Comparison of ENCODE assay signal across 9 cellular contexts in genomic region chr6:75201901-75202672, GRCh38. TPM values are rescaled to one million over a fixed set of nuclear protein-coding genes. Genes with fewer than 3 reads are reported as not detected.
A peak's percentile ranks its signal among the peaks of the same experiment; 100 is the strongest.
DNase-seq lines count a peak whose midpoint lies in the region; ATAC-seq, FAIRE-seq and TF ChIP-seq lines count a peak whose summit lies in the region.
"Had no signal": no experiment of that assay in that cellular context is flagged by ENCODE, and none has a peak within 500 bp of the region (broad histone marks: within the 10 kb centered on the region; RNA-seq: fewer than 3 reads in every experiment).

No MANE protein-coding gene starts in this region.

- H2AK5ac ChIP-seq in mesenchymal stem cell (ENCODE audit: low read length, severe bottlenecking), result peak overlapping the region; percentile 71

- H3K4me2 ChIP-seq in mesenchymal stem cell (ENCODE audit: low read length, poor library complexity, severe bottlenecking), result peak overlapping the region; percentile 60

- H3K23ac ChIP-seq in mesenchymal stem cell (ENCODE audit: low read length in 2 of 2), result peak overlapping the region in 1 of 2 experiments; percentile 17

- H4K8ac ChIP-seq in mesenchymal stem cell (ENCODE audit: low read length), result peak overlapping the region; percentile 33

- peak; percentile 38 for ATAC-seq in HG02759 (IDR thresholded peaks at IDR 0.05; ENCODE audit: unreplicated experiment)

- peak overlapping the region; percentile 97 for H3K4me3 ChIP-seq in AG04450 (ENCODE audit: low read depth, low read length)
- H3K4me3 ChIP-seq in coronary artery, result peak overlapping the region; percentile 59
- peak overlapping the region; percentile 45 to 96 for H3K4me3 ChIP-seq in mesenchymal stem cell (ENCODE audit: insufficient read depth in 1 of 2, low read depth in 1 of 2, low read length in 2 of 2)
- no peak overlapping the region for H3K4me3 ChIP-seq in small intestine (ENCODE audit: low read depth in 1 of 2, low read length in 2 of 2)
- H3K4me3 ChIP-seq in adrenal gland, result peak overlapping the region in 1 of 4 donors; percentile 22

- 9% methylated on average over 46 of the region's 46 CpGs for WGBS in mesenchymal stem cell
- WGBS in small intestine, 3 donors, result 11 to 18% (median 17%) methylated on average over 46 of the region's 46 CpGs
- 6 to 17% (median 9%) methylated on average over 17 to 46 of the region's 46 CpGs for WGBS in adrenal gland, 4 donors

- peak overlapping the region; percentile 52 for H3K27ac ChIP-seq in AG04450 (ENCODE audit: low read depth, low read length)
- H3K27ac ChIP-seq in coronary artery, result peak overlapping the region; percentile 33 to 68
- peak overlapping the region; percentile 61 for H3K27ac ChIP-seq in mesenchymal stem cell (ENCODE audit: low read length, poor library complexity, severe bottlenecking)
- peak overlapping the region in 1 of 2 donors; percentile 32 for H3K27ac ChIP-seq in small intestine (ENCODE audit: low read depth in 1 of 2, low read length in 1 of 2)
- H3K27ac ChIP-seq in adrenal gland, result peak overlapping the region in 2 of 5 donors; percentile 59 to 64
- H3K27ac ChIP-seq: neutrophil had no signal

- no peaks in the 10 kb centered on the region for H3K27me3 ChIP-seq in AG04450 (ENCODE audit: control insufficient read depth, insufficient read depth, low read length)
- no peaks in the 10 kb centered on the region for H3K27me3 ChIP-seq in mesenchymal stem cell (ENCODE audit: control insufficient read depth in 1 of 2, insufficient read depth in 1 of 2, low read length in 2 of 2)
- H3K27me3 ChIP-seq in small intestine (ENCODE audit: control insufficient read depth in 2 of 2, insufficient read depth in 2 of 2, low read length in 2 of 2), result peaks cover 4 to 9% of the 10 kb centered on the region in 2 donors
- peaks cover 38% of the 10 kb centered on the region for H3K27me3 ChIP-seq in adrenal gland

- DNase-seq in AG04450 (ENCODE audit: low read depth, low spot score), result no peak
- DNase-seq in coronary artery (ENCODE audit: low spot score), result no peak
- DNase-seq in mesenchymal stem cell, result peak; percentile 62
- DNase-seq in small intestine, result no peak
- no peak for DNase-seq in adrenal gland
- no peak for DNase-seq in activated CD4-positive, alpha-beta T cell treated with anti-CD3 and anti-CD28 coated beads for 1 hour
- no peak for DNase-seq in AML-193 (lab: John Stamatoyannopoulos, UW)

- H2BK120ac ChIP-seq in mesenchymal stem cell (ENCODE audit: low read depth, low read length), result peak overlapping the region; percentile 79

- no peaks in the 10 kb centered on the region; the same call in 1 of the 2 replicates for H3K9me3 ChIP-seq in AG04450 (ENCODE audit: control insufficient read depth, insufficient read depth, low read length)
- H3K9me3 ChIP-seq in mesenchymal stem cell (ENCODE audit: control insufficient read depth, low read length), result no peaks in the 10 kb centered on the region
- H3K9me3 ChIP-seq in small intestine (ENCODE audit: control insufficient read depth, low read depth), result no peaks in the 10 kb centered on the region
- no peaks in the 10 kb centered on the region for H3K9me3 ChIP-seq in adrenal gland (replicated peaks in 1 of 3)
- H3K9me3 ChIP-seq: neutrophil had no signal

- peak overlapping the region; percentile 12 to 66 for H2BK12ac ChIP-seq in mesenchymal stem cell (ENCODE audit: low read length in 2 of 2)

- H2AFZ ChIP-seq in mesenchymal stem cell (ENCODE audit: low read depth, low read length), result peak overlapping the region; percentile 11

- peak overlapping the region; percentile 95 for H3K9ac ChIP-seq in mesenchymal stem cell (ENCODE audit: low read length)

- POLR2A ChIA-PET in AG04450 (lab: Yijun Ruan, JAX), result no interaction called here

- no peak for TF ChIP-seq POLR2A in adrenal gland (IDR thresholded peaks at IDR 0.05)

- H3K14ac ChIP-seq in mesenchymal stem cell (ENCODE audit: low read length in 2 of 2), result no peak overlapping the region

- H3K4me1 ChIP-seq in mesenchymal stem cell (ENCODE audit: control insufficient read depth, insufficient read depth, low read depth, low read length), result peaks cover 15% of the 10 kb centered on the region
- H3K4me1 ChIP-seq in small intestine (ENCODE audit: control insufficient read depth in 2 of 2, insufficient read depth in 1 of 2, low read depth in 1 of 2, low read length in 1 of 2), result peaks cover 0 to 2% of the 10 kb centered on the region in 2 donors
- peaks cover 0 to 15% of the 10 kb centered on the region in 2 donors for H3K4me1 ChIP-seq in adrenal gland (replicated peaks in 1 of 2)

- FAIRE-seq in small intestine (lab: Jason Lieb, UNC), result no peak

- intact Hi-C loops in adrenal gland (cut with DNase I), result loop anchor here (10.0 kb wide), 2 partner anchors 447 to 1107 kb away; no protein-coding TSS in a partner anchor

- H3K18ac ChIP-seq in mesenchymal stem cell (ENCODE audit: low read depth in 1 of 2, low read length in 2 of 2), result peak overlapping the region; percentile 26 to 81

- CTCF ChIA-PET in AG04450 (lab: Charles Lee), result interaction anchor here (1.1 to 3.4 kb wide), 2 partner anchors 793 to 929 kb away, joined by 4 to 26 read pairs; no protein-coding TSS in a partner anchor

- H3K79me1 ChIP-seq in mesenchymal stem cell (replicated peaks; ENCODE audit: low read length, poor library complexity, severe bottlenecking), result no peaks in the 10 kb centered on the region

- H2BK5ac ChIP-seq in mesenchymal stem cell (ENCODE audit: low read depth, low read length, poor library complexity, severe bottlenecking), result no peak overlapping the region

- peak overlapping the region; percentile 48 for H2BK15ac ChIP-seq in mesenchymal stem cell (ENCODE audit: low read depth, poor library complexity, severe bottlenecking)

- peak overlapping the region; percentile 91 for H4K91ac ChIP-seq in mesenchymal stem cell (ENCODE audit: low read length)

- H3K36me3 ChIP-seq in mesenchymal stem cell (ENCODE audit: control insufficient read depth in 1 of 2, insufficient read depth in 2 of 2, low read depth in 1 of 2, low read length in 2 of 2) (no peaks in the 10 kb centered on the region), small intestine (ENCODE audit: control insufficient read depth in 2 of 2, insufficient read depth in 2 of 2, low read length in 2 of 2) (no peaks in the 10 kb centered on the region), adrenal gland (replicated peaks in 1 of 2) (no peaks in the 10 kb centered on the region)
- H3K36me3 ChIP-seq: neutrophil had no signal

- 0 out of 2 replicates have a peak, but pooled peaks have one; percentile 1 for TF ChIP-seq CTCF in AG04450 (IDR thresholded peaks at IDR 0.05; ENCODE audit: low read depth, low read length)
- TF ChIP-seq CTCF in coronary artery (IDR thresholded peaks at IDR 0.05), result no peak
- no peak for TF ChIP-seq CTCF in adrenal gland (IDR thresholded peaks at IDR 0.05)

- peak overlapping the region; percentile 35 to 42 for H3K4ac ChIP-seq in mesenchymal stem cell (ENCODE audit: low read depth in 1 of 2, low read length in 2 of 2)

RNA-seq across cellular contexts. Expression of gene COL12A1, which starts 3.8 kb away (rescaled TPM):
- polyA plus RNA-seq in AG04450 (2011; rRNA removed) (1,042 and 1,109 TPM in 2 replicates), small intestine (10 to 100 TPM in 1 of 3 donors, 1 to 10 TPM in 1, under 1 TPM in 1; 0.67 to 13.2 (median 1.1) TPM), adrenal gland (10 to 100 TPM; 13.0 to 23.6 (median 21.6) TPM)
- polyA minus RNA-seq in AG04450 (2011; rRNA and poly(A)+ RNA removed), result 2,400 and 3,040 TPM in 2 replicates
- polyA plus RNA-seq in mesenchymal stem cell (2013, experiment 1 of 2), result 353 TPM
- polyA plus RNA-seq in mesenchymal stem cell (2013, experiment 2 of 2), result 326 TPM
- total RNA-seq in adrenal gland, result 100 to 1,000 TPM in 1 of 8 donors, 10 to 100 TPM in 7; 17.0 to 106 (median 66.0) TPM

RNA-seq across cellular contexts. Expression of gene COX7A2, which starts 41.5 kb away (rescaled TPM):
- polyA plus RNA-seq in AG04450 (2011; rRNA removed) (235 and 263 TPM in 2 replicates), small intestine (1,000 to 10,000 TPM in 2 of 3 donors, 100 to 1,000 TPM in 1; 712 to 1,298 (median 1,108) TPM), adrenal gland (100 to 1,000 TPM; 304 to 542 (median 329) TPM)
- 22.2 and 38.8 TPM in 2 replicates for polyA minus RNA-seq in AG04450 (2011; rRNA and poly(A)+ RNA removed)
- polyA plus RNA-seq in mesenchymal stem cell (2013, experiment 1 of 2), result 986 TPM
- 1,021 TPM for polyA plus RNA-seq in mesenchymal stem cell (2013, experiment 2 of 2)
- total RNA-seq in adrenal gland, result 100 to 1,000 TPM; 150 to 542 (median 334) TPM

Comparison
In these comparisons a context has a peak if more than half of its experiments do, and no peak if none do; other contexts are left out.
1. H3K4me3 ChIP-seq: peak in AG04450 (single experiment), coronary artery (single experiment) and mesenchymal stem cell (2 of 2); none in small intestine (0 of 2).
2. RNA of gene COL12A1, which starts 3.8 kb away (polyA plus RNA-seq): 1,042 to 1,109 TPM in AG04450; 13.0 to 23.6 TPM in adrenal gland and 0.67 to 13.2 TPM in small intestine; every median in the first group is over 10 times any median in the second.